Comparison of ENCODE assay signal across 10 cellular contexts in genomic region chr3:122246214-122246613, GRCh38.
DNase-seq lines count a peak whose midpoint lies in the region; FAIRE-seq and TF ChIP-seq lines count a peak whose summit lies in the region.
"Had no signal": no experiment of that assay in that cellular context is flagged by ENCODE, and none has a peak within 500 bp of the region (broad histone marks: within the 10 kb centered on the region; RNA-seq: fewer than 3 reads in every experiment).

No MANE protein-coding gene starts in this region.

- H3K27me3 Mint-ChIP-seq in T-helper 2 cell treated with Interferon-gamma antibody and Interleukin-4, amounts not matched to agents 5 μg/mL and 100 μg/mL, for 36 hours (ENCODE audit: low read depth) = peaks cover 33% of the 10 kb centered on the region
- H3K27me3 Mint-ChIP-seq in osteocyte (ENCODE audit: unreplicated experiment) (peaks cover 35% of the 10 kb centered on the region), H9 (ENCODE audit: low read depth) (peaks cover 25% of the 10 kb centered on the region)

- H3K36me3 ChIP-seq in OCI-LY1 (ENCODE audit: insufficient read depth, low read length) (no peaks in the 10 kb centered on the region), smooth muscle cell (ENCODE audit: low read depth) (no peaks in the 10 kb centered on the region)

- no peak overlapping the region for H3T11ph ChIP-seq in H9 (ENCODE audit: low read length)

- H3K79me1 ChIP-seq in H9 (ENCODE audit: insufficient read depth, low read depth, low read length, poor library complexity, severe bottlenecking) = no peaks in the 10 kb centered on the region

- H3K14ac ChIP-seq in H9 (ENCODE audit: insufficient read depth, low read length) = no peak overlapping the region

- no peak for DNase-seq in T-helper 2 cell treated with Interferon-gamma antibody and Interleukin-4, amounts not matched to agents 5 μg/mL and 100 μg/mL, for 36 hours (ENCODE audit: low spot score)
- no peak for DNase-seq in T-helper 2 cell
- DNase-seq in smooth muscle cell (lab: John Stamatoyannopoulos, UW; ENCODE audit: unreplicated experiment) = no peak
- no peak for DNase-seq in NCI-H2171 (lab: John Stamatoyannopoulos, UW)
- no peak for DNase-seq in osteocyte (ENCODE audit: extremely low spot score, unreplicated experiment)
- DNase-seq in H9 = no peak
- DNase-seq: activated gamma-delta T cell had no signal

- no peak overlapping the region for H2BK12ac ChIP-seq in H9 (ENCODE audit: insufficient read length, low read depth, low read length)

- H3K27ac Mint-ChIP-seq in T-helper 2 cell treated with Interferon-gamma antibody and Interleukin-4, amounts not matched to agents 5 μg/mL and 100 μg/mL, for 36 hours = peak overlapping the region; percentile 34
- H3K27ac Mint-ChIP-seq in osteocyte (ENCODE audit: unreplicated experiment) (no peak overlapping the region), H9 (no peak overlapping the region)

- H3K4me3 Mint-ChIP-seq in T-helper 2 cell treated with Interferon-gamma antibody and Interleukin-4, amounts not matched to agents 5 μg/mL and 100 μg/mL, for 36 hours = peak overlapping the region; percentile 77
- H3K4me3 Mint-ChIP-seq in osteocyte (ENCODE audit: unreplicated experiment) (no peak overlapping the region), H9 (no peak overlapping the region)

- H2AFZ ChIP-seq in OCI-LY1 (ENCODE audit: low read length) (peak overlapping the region; percentile 93), smooth muscle cell (ENCODE audit: low read depth) (no peak overlapping the region), H9 (ENCODE audit: low read length) (no peak overlapping the region)

- H3F3A ChIP-seq in OCI-LY1 (ENCODE audit: insufficient read depth, low read length) (no peaks in the 10 kb centered on the region), smooth muscle cell (ENCODE audit: low read depth) (no peaks in the 10 kb centered on the region)

- H4K20me1 ChIP-seq in OCI-LY1 (ENCODE audit: insufficient read depth, low read length) (no peaks in the 10 kb centered on the region), smooth muscle cell (ENCODE audit: low read depth) (no peaks in the 10 kb centered on the region), H9 (ENCODE audit: control insufficient read depth, insufficient read depth, insufficient read length) (no peaks in the 10 kb centered on the region)

- peaks cover 21% of the 10 kb centered on the region for H3K4me1 Mint-ChIP-seq in T-helper 2 cell treated with Interferon-gamma antibody and Interleukin-4, amounts not matched to agents 5 μg/mL and 100 μg/mL, for 36 hours (ENCODE audit: low read depth)
- H3K4me1 Mint-ChIP-seq in osteocyte (ENCODE audit: unreplicated experiment) = no peaks in the 10 kb centered on the region
- no peaks in the 10 kb centered on the region for H3K4me1 Mint-ChIP-seq in H9

- no peak overlapping the region for H3K18ac ChIP-seq in H9 (ENCODE audit: insufficient read length, low read depth, low read length)

- peak overlapping the region; percentile 85 for H3K27ac ChIP-seq in OCI-LY1 (ENCODE audit: low read depth, low read length, poor library complexity, severe bottlenecking)
- H3K27ac ChIP-seq in smooth muscle cell (ENCODE audit: low read depth) = no peak overlapping the region
- no peak overlapping the region for H3K27ac ChIP-seq in H9 (ENCODE audit: insufficient read length, low read depth, low read length)

- TF ChIP-seq CTCF in OCI-LY1 (IDR thresholded peaks at IDR 0.05; ENCODE audit: low read length) (no peak), smooth muscle cell (IDR thresholded peaks at IDR 0.05; ENCODE audit: borderline replicate concordance, insufficient read depth, poor library complexity, severe bottlenecking) (no peak), osteocyte (IDR thresholded peaks at IDR 0.05) (no peak), H9 (conservative IDR thresholded peaks at IDR 0.05) (no peak)

- no peak overlapping the region for H2AK5ac ChIP-seq in H9 (ENCODE audit: insufficient read length, low read length)

- no peak overlapping the region for H4K5ac ChIP-seq in H9 (ENCODE audit: insufficient read length, low read depth, low read length)

- H3K4me2 ChIP-seq in OCI-LY1 (ENCODE audit: low read length) (peak overlapping the region; percentile 25), smooth muscle cell (peak overlapping the region; percentile 12), H9 (ENCODE audit: insufficient read depth, insufficient read length, low read length) (no peak overlapping the region)

- H3K79me2 ChIP-seq in OCI-LY1 (ENCODE audit: insufficient read depth, low read length) (no peaks in the 10 kb centered on the region), smooth muscle cell (ENCODE audit: low read depth) (no peaks in the 10 kb centered on the region), H9 (ENCODE audit: insufficient read depth, low read length) (no peaks in the 10 kb centered on the region)

- H2BK20ac ChIP-seq in H9 (ENCODE audit: low read depth, low read length, poor library complexity, severe bottlenecking) = no peak overlapping the region

- H3K4me3 ChIP-seq in OCI-LY1 (ENCODE audit: low read depth, low read length, poor library complexity, severe bottlenecking) (peak overlapping the region; percentile 4), smooth muscle cell (no peak overlapping the region)

- no peak overlapping the region for H2BK5ac ChIP-seq in H9 (ENCODE audit: insufficient read length, low read length)

- H3K23me2 ChIP-seq in H9 (ENCODE audit: insufficient read length, low read depth, low read length, poor library complexity, severe bottlenecking) = no peaks in the 10 kb centered on the region

- H4K91ac ChIP-seq in H9 (ENCODE audit: insufficient read length, low read depth, low read length) = no peak overlapping the region

- FAIRE-seq in endometrium (lab: Jason Lieb, UNC) = peak; percentile 89
- FAIRE-seq: keratinocyte had no signal

- H3K9me3 ChIP-seq in OCI-LY1 (ENCODE audit: low read length) (no peaks in the 10 kb centered on the region), smooth muscle cell (replicated peaks; ENCODE audit: low read depth) (no peaks in the 10 kb centered on the region), H9 (ENCODE audit: control insufficient read depth, low read depth, low read length) (no peaks in the 10 kb centered on the region)

- no peak overlapping the region for H4K8ac ChIP-seq in H9 (replicated peaks; ENCODE audit: insufficient read length, low read depth, low read length)

- H3K9ac ChIP-seq in OCI-LY1 (ENCODE audit: low read length) = peak overlapping the region; percentile 31; the same call in 1 of the 2 replicates
- H3K9ac ChIP-seq in smooth muscle cell (ENCODE audit: low read depth) = no peak overlapping the region
- H3K9ac ChIP-seq in H9 (ENCODE audit: extremely low read depth, insufficient read length, low read length) = no peak overlapping the region

- H3K36me3 Mint-ChIP-seq in T-helper 2 cell treated with Interferon-gamma antibody and Interleukin-4, amounts not matched to agents 5 μg/mL and 100 μg/mL, for 36 hours (ENCODE audit: low read depth) = no peaks in the 10 kb centered on the region
- H3K36me3 Mint-ChIP-seq in osteocyte (ENCODE audit: unreplicated experiment) (no peaks in the 10 kb centered on the region), H9 (ENCODE audit: insufficient read depth in 1 of 3, low read depth in 3 of 3) (no peaks in the 10 kb centered on the region)

- no peak overlapping the region for H2BK15ac ChIP-seq in H9 (ENCODE audit: low read depth, low read length)

- H3K9me2 ChIP-seq in OCI-LY1 (ENCODE audit: low read depth, low read length) = no peaks in the 10 kb centered on the region

- peaks cover 36% of the 10 kb centered on the region for H3K4me1 ChIP-seq in OCI-LY1 (ENCODE audit: insufficient read depth, low read length, severe bottlenecking)
- no peaks in the 10 kb centered on the region for H3K4me1 ChIP-seq in smooth muscle cell (ENCODE audit: low read depth)
- H3K4me1 ChIP-seq in H9 (ENCODE audit: insufficient read depth, low read length) = no peaks in the 10 kb centered on the region

- H3K23ac ChIP-seq in H9 (ENCODE audit: insufficient read length, low read depth, low read length) = no peak overlapping the region

- no peaks in the 10 kb centered on the region for H3K9me3 Mint-ChIP-seq in T-helper 2 cell treated with Interferon-gamma antibody and Interleukin-4, amounts not matched to agents 5 μg/mL and 100 μg/mL, for 36 hours
- H3K9me3 Mint-ChIP-seq in osteocyte (ENCODE audit: unreplicated experiment) (no peaks in the 10 kb centered on the region), H9 (no peaks in the 10 kb centered on the region)

- no peak overlapping the region for H3K4ac ChIP-seq in H9 (ENCODE audit: low read depth, low read length)

- H3K27me3 ChIP-seq in OCI-LY1 (ENCODE audit: insufficient read depth, low read length) = no peaks in the 10 kb centered on the region
- peaks cover 23% of the 10 kb centered on the region for H3K27me3 ChIP-seq in smooth muscle cell (ENCODE audit: low read depth)
- H3K27me3 ChIP-seq in H9 (ENCODE audit: insufficient read depth, low read length) = no peaks in the 10 kb centered on the region; the same call in 1 of the 2 replicates

- H2BK120ac ChIP-seq in H9 (ENCODE audit: low read depth, low read length, poor library complexity, severe bottlenecking) = no peak overlapping the region

- 59% methylated on average over 4 of the region's 4 CpGs for WGBS in smooth muscle cell (ENCODE audit: low lambda C conversion rate)
- no CpG with 5 or more reads among the region's 4 CpGs for WGBS in H9 (ENCODE audit: extremely low coverage, insufficient read length, low lambda C conversion rate)

- no peak overlapping the region for H3K56ac ChIP-seq in H9 (ENCODE audit: insufficient read length, low read depth, low read length)
